In genomic region chr16:89557230-89557935, GRCh38 we compare ENCODE assay signal across 9 cellular contexts. TPM values are rescaled to one million over a fixed set of nuclear protein-coding genes. Genes with fewer than 3 reads are reported as not detected.
DNase-seq lines count a peak whose midpoint lies in the region; ATAC-seq and TF ChIP-seq lines count a peak whose summit lies in the region.
"Had no signal": no experiment of that assay in that cellular context is flagged by ENCODE, and none has a peak within 500 bp of the region (broad histone marks: within the 10 kb centered on the region; RNA-seq: fewer than 3 reads in every experiment).

No MANE protein-coding gene starts in this region.

- H3K27me3 ChIP-seq in MM.1S (replicated peaks; ENCODE audit: insufficient read depth, low read length), result no peaks in the 10 kb centered on the region

- H4K20me1 ChIP-seq in MM.1S (ENCODE audit: insufficient read depth, low read length), result peaks cover 6% of the 10 kb centered on the region

- H2AFZ ChIP-seq in MM.1S (ENCODE audit: low read length), result no peak overlapping the region

- peak; percentile 38 for ATAC-seq in left colon
- no peak for ATAC-seq in GM18909 (IDR thresholded peaks at IDR 0.05; ENCODE audit: poor library complexity, unreplicated experiment)

- H3K4me2 ChIP-seq in MM.1S (ENCODE audit: low read depth, low read length), result no peak overlapping the region

- peaks cover 5% of the 10 kb centered on the region; the same call in 1 of the 2 replicates for H3K4me1 ChIP-seq in MM.1S (ENCODE audit: low read length)

- peaks cover 19% of the 10 kb centered on the region for H3K79me2 ChIP-seq in MM.1S (ENCODE audit: low read length)

- no peak overlapping the region for H3K9ac ChIP-seq in MM.1S (ENCODE audit: low read length)

- peaks cover 5% of the 10 kb centered on the region; the same call in 1 of the 2 replicates for H3F3A ChIP-seq in MM.1S (ENCODE audit: insufficient read depth, low read length)

- TF ChIP-seq CTCF in MM.1S (IDR thresholded peaks at IDR 0.05; ENCODE audit: low read length), result peak; percentile 63

- H3K9me2 ChIP-seq in MM.1S (replicated peaks; ENCODE audit: insufficient read depth, low read length), result no peaks in the 10 kb centered on the region

- H3K4me3 ChIP-seq in MM.1S (ENCODE audit: low read length), result no peak overlapping the region

- DNase-seq in DMS153 treated with DMSO at 0.1 percent for 48 hours (lab: John Stamatoyannopoulos, UW; ENCODE audit: unreplicated experiment), result peak; percentile 8
- no peak for DNase-seq in DMS153 (lab: John Stamatoyannopoulos, UW)
- peak; percentile 44 for DNase-seq in MM.1S
- DNase-seq in activated CD4-positive, alpha-beta T cell treated with anti-CD3 and anti-CD28 coated beads for 24 hours (ENCODE audit: low read depth in 2 of 2), result peak; percentile 74 to 85
- DNase-seq in cerebellar cortex (ENCODE audit: low spot score), result peak; percentile 72
- DNase-seq in left colon, result peak; percentile 73 to 94
- peak; percentile 89 for DNase-seq in stimulated activated CD4-positive, alpha-beta T cell treated with anti-CD3 and anti-CD28 coated beads, Interleukin-4, amount 100 ng/mL, for 1 hour

- H3K36me3 ChIP-seq in MM.1S (replicated peaks; ENCODE audit: insufficient read depth, low read length), result no peaks in the 10 kb centered on the region

- no peak overlapping the region for H3K27ac ChIP-seq in MM.1S (ENCODE audit: low read length)

- intact Hi-C loops in left colon (cut with DNase I, micrococcal nuclease), result no loop called here

- no peaks in the 10 kb centered on the region for H3K9me3 ChIP-seq in MM.1S (replicated peaks; ENCODE audit: insufficient read depth, low read length)

RNA-seq across cellular contexts. Expression of gene RPL13, which starts 3.1 kb away (rescaled TPM):
- 1,000 to 10,000 TPM; 1,613 to 1,684 TPM for total RNA-seq in left colon

RNA-seq across cellular contexts. Expression of gene CPNE7, which starts 18.2 kb away (rescaled TPM):
- total RNA-seq in left colon, result under 1 TPM; 0.73 to 0.92 TPM
- total RNA-seq: subcutaneous adipose tissue had no signal

RNA-seq across cellular contexts. Expression of gene SPG7, which starts 49.2 kb away (rescaled TPM):
- total RNA-seq in left colon, result 100 to 1,000 TPM; 106 to 146 TPM

RNA-seq across cellular contexts. Expression of gene DPEP1, which starts 56.1 kb away (rescaled TPM):
- 1 to 10 TPM in 1 of 2 donors, under 1 TPM in 1; 0.73 to 4.4 TPM for total RNA-seq in left colon
